ENCODE assay signal across 10 cellular contexts in the genomic region with DNA sequence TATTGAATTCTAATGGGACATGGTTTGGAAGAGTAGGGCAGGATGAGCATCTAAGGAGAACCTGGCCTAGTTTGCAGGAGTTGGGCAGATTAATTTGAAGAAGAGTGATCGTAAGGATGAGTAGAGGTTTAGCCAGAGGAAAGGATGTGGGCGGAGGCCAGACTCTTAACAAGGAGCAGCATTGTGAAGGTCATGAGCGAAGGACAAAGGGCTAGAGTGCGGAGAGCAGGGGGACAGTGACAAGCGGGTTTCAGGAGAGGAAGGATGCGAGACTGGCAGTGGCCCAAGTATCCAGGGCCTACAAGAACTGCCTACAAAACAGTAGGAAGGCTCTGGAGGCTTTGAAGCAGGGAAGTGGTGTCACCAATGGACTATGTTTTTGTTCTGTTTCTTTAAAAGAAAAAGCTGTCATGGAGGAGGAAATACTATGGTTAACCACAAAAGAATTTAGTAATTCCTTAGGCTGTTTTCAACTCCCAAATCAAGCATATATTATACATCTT. TPM values are rescaled to one million over a fixed set of nuclear protein-coding genes. Genes with fewer than 3 reads are reported as not detected.
A peak's percentile ranks its signal among the peaks of the same experiment; 100 is the strongest.
DNase-seq lines count a peak whose midpoint lies in the region; ATAC-seq, FAIRE-seq and TF ChIP-seq lines count a peak whose summit lies in the region.
"Had no signal": no experiment of that assay in that cellular context is flagged by ENCODE, and none has a peak within 500 bp of the region (broad histone marks: within the 10 kb centered on the region; RNA-seq: fewer than 3 reads in every experiment).

No MANE protein-coding gene starts in this region.

- TF ChIP-seq CTCF in IMR-90 (conservative IDR thresholded peaks at IDR 0.05; ENCODE audit: low read depth, low read length), result no peak
- TF ChIP-seq CTCF in astrocyte (IDR thresholded peaks at IDR 0.05; ENCODE audit: insufficient read depth, low read depth, low read length), result no peak
- TF ChIP-seq CTCF in BE2C (IDR thresholded peaks at IDR 0.05; ENCODE audit: low read depth, low read length), result no peak

- H3K27ac Mint-ChIP-seq in astrocyte (ENCODE audit: unreplicated experiment), result peak overlapping the region; percentile 63

- H3K27ac ChIP-seq in IMR-90 (ENCODE audit: insufficient read depth, low read length) (peak overlapping the region; percentile 7; the same call in 1 of the 2 replicates), astrocyte (ENCODE audit: low read depth, low read length) (peak overlapping the region; percentile 50)

- H3K27me3 ChIP-seq in IMR-90 (ENCODE audit: control insufficient read depth, insufficient read depth, low read length), result no peaks in the 10 kb centered on the region
- no peaks in the 10 kb centered on the region for H3K27me3 ChIP-seq in astrocyte (ENCODE audit: insufficient read depth, low read length)
- no peaks in the 10 kb centered on the region for H3K27me3 ChIP-seq in BE2C

- no peak overlapping the region; the same call in 1 of the 2 replicates for H3K18ac ChIP-seq in IMR-90 (ENCODE audit: low read depth, low read length)

- peak overlapping the region; percentile 17; the same call in 1 of the 3 replicates for H2BK15ac ChIP-seq in IMR-90 (ENCODE audit: low read depth, low read length)

- TF ChIP-seq POLR2A in IMR-90 (IDR thresholded peaks at IDR 0.05; ENCODE audit: low read depth, low read length) (no peak), GM18505 (IDR thresholded peaks at IDR 0.05; ENCODE audit: borderline replicate concordance, extremely low read depth, insufficient read depth, insufficient read length) (no peak)

- peaks cover 3% of the 10 kb centered on the region; the same call in 1 of the 2 replicates for H4K20me1 ChIP-seq in IMR-90 (ENCODE audit: insufficient read depth, low read length)
- no peaks in the 10 kb centered on the region for H4K20me1 ChIP-seq in astrocyte (ENCODE audit: insufficient read depth, low read length)

- peak; percentile 59 for FAIRE-seq in astrocyte (lab: Jason Lieb, UNC)

- H3K4me3 ChIP-seq in IMR-90 (ENCODE audit: insufficient read depth, low read depth, low read length), result no peak overlapping the region
- peak overlapping the region; percentile 7 for H3K4me3 ChIP-seq in astrocyte (ENCODE audit: insufficient read depth, low read depth, low read length)
- no peak overlapping the region for H3K4me3 ChIP-seq in BE2C (ENCODE audit: low read depth, low read length)

- peak overlapping the region; percentile 65; the same call in 1 of the 2 replicates for H2AK5ac ChIP-seq in IMR-90 (ENCODE audit: low read depth, low read length)

- H3K23ac ChIP-seq in IMR-90 (ENCODE audit: low read depth, low read length), result 0 out of 2 replicates have a peak overlapping the region, but pooled peaks have one; percentile 7

- peaks cover 8% of the 10 kb centered on the region for H3K4me1 ChIP-seq in IMR-90 (ENCODE audit: control insufficient read depth, insufficient read depth, low read length)
- H3K4me1 ChIP-seq in astrocyte (ENCODE audit: insufficient read depth, low read length), result peaks cover 11% of the 10 kb centered on the region
- H3K4me1 ChIP-seq in BE2C, result peaks cover 10% of the 10 kb centered on the region

- CTCF ChIA-PET in IMR-90 (lab: Yijun Ruan, JAX), result no interaction called here

- H2BK120ac ChIP-seq in IMR-90 (ENCODE audit: low read depth, low read length), result 0 out of 2 replicates have a peak overlapping the region, but pooled peaks have one; percentile 29

- peak; percentile 56 to 70 for DNase-seq in AML-193 (lab: John Stamatoyannopoulos, UW)
- DNase-seq in IMR-90, result peak; percentile 65
- DNase-seq in astrocyte (ENCODE audit: low read depth), result peak; percentile 81
- peak; percentile 43 for DNase-seq in medulla oblongata (ENCODE audit: extremely low spot score)
- DNase-seq in DMS 273 (lab: John Stamatoyannopoulos, UW; ENCODE audit: unreplicated experiment), result no peak
- no peak for DNase-seq in BE2C
- DNase-seq in NCI-H2196 treated with DMSO at 0.1 percent for 48 hours (lab: John Stamatoyannopoulos, UW; ENCODE audit: unreplicated experiment), result no peak
- DNase-seq: activated CD4-positive, CD25-positive, alpha-beta regulatory T cell treated with anti-CD3 and anti-CD28 coated beads, Interleukin-2, amount 50 U/mL, for 72 hours; NCI-H187 treated with DMSO at 0.1 percent for 48 hours had no signal

- ATAC-seq in IMR-90 (ENCODE audit: low read depth), result peak; percentile 76; the same call in 1 of the 2 replicates
- no peak for ATAC-seq in GM18505 (IDR thresholded peaks at IDR 0.05; ENCODE audit: unreplicated experiment)

- H2BK5ac ChIP-seq in IMR-90 (ENCODE audit: low read depth, low read length, poor library complexity, severe bottlenecking), result peak overlapping the region; percentile 30

- intact Hi-C loops in IMR-90 (cut with micrococcal nuclease), result no loop called here

- H3K36me3 ChIP-seq in IMR-90 (ENCODE audit: control insufficient read depth, insufficient read depth, low read length) (peaks cover 3% of the 10 kb centered on the region), astrocyte (ENCODE audit: insufficient read depth, low read length) (no peaks in the 10 kb centered on the region), BE2C (no peaks in the 10 kb centered on the region)

- H3K9me3 ChIP-seq in IMR-90 (ENCODE audit: control insufficient read depth, insufficient read depth, low read length) (no peaks in the 10 kb centered on the region), astrocyte (ENCODE audit: insufficient read depth, low read depth, low read length) (no peaks in the 10 kb centered on the region), BE2C (no peaks in the 10 kb centered on the region)

- peak overlapping the region; percentile 44; the same call in 1 of the 2 replicates for H3K14ac ChIP-seq in IMR-90 (replicated peaks; ENCODE audit: low read depth, low read length)

- H4K91ac ChIP-seq in IMR-90 (ENCODE audit: insufficient read depth, low read depth, low read length), result no peak overlapping the region; the same call in 1 of the 2 replicates

- H3K4ac ChIP-seq in IMR-90 (ENCODE audit: low read depth, low read length), result peak overlapping the region; percentile 62; the same call in 1 of the 2 replicates

- no peaks in the 10 kb centered on the region for H3K9me3 Mint-ChIP-seq in astrocyte (ENCODE audit: unreplicated experiment)

- H2BK20ac ChIP-seq in IMR-90 (ENCODE audit: low read depth, low read length), result peak overlapping the region; percentile 6; the same call in 1 of the 2 replicates

- no TSS peak for BruUV-seq in IMR-90 (replicated peaks; lab: Mats Ljungman, UMichigan)

- H3K79me1 ChIP-seq in IMR-90 (ENCODE audit: low read depth in 1 of 2, low read length in 2 of 2), result peaks cover 0 to 7% of the 10 kb centered on the region in 2 experiments; a peak in 2 of 4 replicates

- WGBS in IMR-90 (ENCODE audit: extremely low coverage in 2 of 2, insufficient read length in 1 of 2), 2 experiments, result 83% methylated on average over 2 of the region's 6 CpGs; no CpG with 5 or more reads in 1 of the 2 experiments

- no peak overlapping the region for H2AK9ac ChIP-seq in IMR-90 (replicated peaks; ENCODE audit: low read depth, low read length, poor library complexity)

- dilution Hi-C loops in IMR-90 (cut with HindIII; ENCODE audit: low sequenced_read_pairs, unreplicated experiment), result no loop called here

- H3K4me1 Mint-ChIP-seq in astrocyte (ENCODE audit: low read depth, unreplicated experiment), result peaks cover 17% of the 10 kb centered on the region

- H3K4me2 ChIP-seq in IMR-90 (ENCODE audit: low read depth, low read length) (no peak overlapping the region; the same call in 1 of the 2 replicates), astrocyte (ENCODE audit: low read length) (peak overlapping the region; percentile 61)

- no peak overlapping the region for H2AFZ ChIP-seq in IMR-90 (replicated peaks; ENCODE audit: low read length, poor library complexity)
- H2AFZ ChIP-seq in astrocyte (ENCODE audit: low read depth, low read length), result no peak overlapping the region

- H3K79me2 ChIP-seq in astrocyte (ENCODE audit: insufficient read depth, low read length), result no peaks in the 10 kb centered on the region

- no peaks in the 10 kb centered on the region for H3K36me3 Mint-ChIP-seq in astrocyte (ENCODE audit: low read depth, unreplicated experiment)

- no peak overlapping the region for H3K4me3 Mint-ChIP-seq in astrocyte (ENCODE audit: unreplicated experiment)

- no peak for TF ChIP-seq RAD21 in IMR-90 (IDR thresholded peaks at IDR 0.05; ENCODE audit: low read length)

- POLR2A ChIA-PET in IMR-90 (lab: Charles Lee; ENCODE audit: unreplicated experiment), result no interaction called here

- peaks cover 3% of the 10 kb centered on the region; the same call in 1 of the 2 replicates for H3K9me1 ChIP-seq in IMR-90 (ENCODE audit: insufficient read depth, low read length)

- H4K8ac ChIP-seq in IMR-90 (ENCODE audit: low read depth in 2 of 2, low read length in 2 of 2), result peak overlapping the region in 1 of 2 experiments; percentile 57; a peak in 1 of 4 replicates

- in situ Hi-C loops in IMR-90 (cut with MboI; ENCODE audit: low sequenced_read_pairs), result no loop called here

- no peak overlapping the region for H4K5ac ChIP-seq in IMR-90 (ENCODE audit: low read depth, low read length)

- no peak overlapping the region for H3K9ac ChIP-seq in IMR-90 (ENCODE audit: low read depth, low read length)
- H3K9ac ChIP-seq in astrocyte (ENCODE audit: low read length), result no peak overlapping the region

- H3K56ac ChIP-seq in IMR-90 (ENCODE audit: extremely low read depth, insufficient read depth, low read length), result no peak overlapping the region

- no peaks in the 10 kb centered on the region for H3K27me3 Mint-ChIP-seq in astrocyte (ENCODE audit: low read depth, unreplicated experiment)

TF ChIP-seq in IMR-90, 13 proteins besides CTCF, POLR2A, EP300 and RAD21 (continues in another document):
- TF ChIP-seq MXI1 (IDR thresholded peaks at IDR 0.05; ENCODE audit: borderline replicate concordance, low read depth, low read length) (no peak), MAZ (IDR thresholded peaks at IDR 0.05; ENCODE audit: borderline replicate concordance, low read depth, low read length) (no peak), BHLHE40 (IDR thresholded peaks at IDR 0.05; ENCODE audit: low read depth, low read length) (no peak)
- TF ChIP-seq, protein P1, sequence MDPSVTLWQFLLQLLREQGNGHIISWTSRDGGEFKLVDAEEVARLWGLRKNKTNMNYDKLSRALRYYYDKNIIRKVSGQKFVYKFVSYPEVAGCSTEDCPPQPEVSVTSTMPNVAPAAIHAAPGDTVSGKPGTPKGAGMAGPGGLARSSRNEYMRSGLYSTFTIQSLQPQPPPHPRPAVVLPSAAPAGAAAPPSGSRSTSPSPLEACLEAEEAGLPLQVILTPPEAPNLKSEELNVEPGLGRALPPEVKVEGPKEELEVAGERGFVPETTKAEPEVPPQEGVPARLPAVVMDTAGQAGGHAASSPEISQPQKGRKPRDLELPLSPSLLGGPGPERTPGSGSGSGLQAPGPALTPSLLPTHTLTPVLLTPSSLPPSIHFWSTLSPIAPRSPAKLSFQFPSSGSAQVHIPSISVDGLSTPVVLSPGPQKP (IDR thresholded peaks at IDR 0.05; ENCODE audit: borderline replicate concordance, low read depth, low read length), result no peak

RNA-seq across cellular contexts. Expression of a gene that starts 20.1 kb away (rescaled TPM):
- total RNA-seq in IMR-90 (2012; rRNA removed), result 18.1 and 18.9 TPM in 2 replicates
- 25.2 and 27.0 TPM in 2 replicates for polyA plus RNA-seq in IMR-90 (2012; rRNA removed)
- 11.2 and 30.6 TPM in 2 replicates for polyA plus RNA-seq in IMR-90 (2012; cell fraction: cytosol; rRNA removed)
- 14.2 and 15.3 TPM in 2 replicates for polyA plus RNA-seq in IMR-90 (2012; cell fraction: nucleus; rRNA removed; ENCODE audit: low replicate concordance)
- total RNA-seq in astrocyte, result 14.3 and 16.0 TPM in 2 replicates
- polyA plus RNA-seq in BE2C (2012; ENCODE audit: insufficient read depth, insufficient read length, low read depth), result not detected

Comparison
In these comparisons a context has a peak if more than half of its experiments do, and no peak if none do; other contexts are left out.
1. DNase-seq: peak in AML-193 (2 of 2), IMR-90 (single experiment), astrocyte (single experiment) and medulla oblongata (single experiment); none in DMS 273 (single experiment), BE2C (single experiment) and NCI-H2196 treated with DMSO at 0.1 percent for 48 hours (single experiment).